18 cellular contexts compared by ENCODE assay signal in the genomic region with DNA sequence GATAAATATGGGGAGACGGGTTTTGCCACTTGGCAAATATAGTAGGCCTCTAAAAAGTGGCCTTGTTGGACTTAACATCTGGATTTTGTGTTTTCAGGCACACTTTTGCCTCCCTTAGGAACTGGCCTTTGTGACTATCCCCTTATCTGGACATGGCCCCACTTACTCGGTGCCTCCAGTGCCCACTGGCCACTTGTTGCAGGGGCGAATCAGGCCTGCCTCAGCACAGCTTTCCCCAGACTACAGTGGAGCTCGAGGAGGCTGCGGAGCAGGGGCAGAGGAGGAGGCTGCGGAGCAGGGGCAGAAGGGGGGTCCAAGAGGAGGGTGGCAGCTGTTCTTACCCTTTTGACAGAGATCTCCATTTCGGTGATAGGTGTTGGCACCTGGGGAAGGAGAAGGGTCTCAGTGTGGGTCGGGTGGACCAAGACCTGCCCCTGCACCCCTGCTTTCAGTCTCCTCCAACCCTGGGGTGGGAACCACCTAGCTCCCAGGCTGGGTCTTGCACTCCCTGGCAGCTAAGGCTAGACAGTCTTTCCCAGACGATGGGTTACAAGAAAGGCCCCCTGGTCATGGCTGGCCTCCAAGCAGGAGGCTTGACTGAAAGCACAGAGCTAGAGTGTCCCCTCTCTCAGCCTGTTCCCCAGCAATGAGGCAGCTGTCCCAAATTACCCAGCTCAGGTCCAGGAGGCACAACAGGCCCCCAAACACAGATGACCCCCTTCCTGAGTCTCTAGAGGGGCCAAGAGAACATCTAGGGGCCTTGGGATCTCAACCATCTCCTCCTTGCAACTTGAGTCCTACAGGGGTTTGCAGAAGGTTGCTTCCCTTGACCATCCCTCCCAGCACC. TPM values are rescaled to one million over a fixed set of nuclear protein-coding genes. Genes with fewer than 3 reads are reported as not detected.
A peak's percentile ranks its signal among the peaks of the same experiment; 100 is the strongest.
DNase-seq lines count a peak whose midpoint lies in the region; ATAC-seq and TF ChIP-seq lines count a peak whose summit lies in the region.
"Had no signal": no experiment of that assay in that cellular context is flagged by ENCODE, and none has a peak within 500 bp of the region (broad histone marks: within the 10 kb centered on the region; RNA-seq: fewer than 3 reads in every experiment).

No MANE protein-coding gene starts in this region.

- intact Hi-C loops in cardiac septum (cut with DNase I): no loop called here
- intact Hi-C loops in left cardiac atrium (cut with DNase I): no loop called here
- intact Hi-C loops in PC-3 (cut with micrococcal nuclease): no loop called here

- H2AFZ ChIP-seq in osteoblast (ENCODE audit: low read length) (no peak overlapping the region), PC-3 (ENCODE audit: low read length) (no peak overlapping the region)
- H2AFZ ChIP-seq: GM23338 had no signal

- no peaks in the 10 kb centered on the region for H3K27me3 Mint-ChIP-seq in endodermal cell (ENCODE audit: insufficient read depth)

- CTCF ChIA-PET in PC-3 (lab: Charles Lee): no interaction called here

- peaks cover 7% of the 10 kb centered on the region for H3K4me1 Mint-ChIP-seq in endodermal cell

- H3K79me2 ChIP-seq in osteoblast (ENCODE audit: insufficient read depth, low read length): no peaks in the 10 kb centered on the region
- H3K79me2 ChIP-seq in PC-3 (ENCODE audit: low read length): no peaks in the 10 kb centered on the region

- no peak overlapping the region for H3K9ac ChIP-seq in endodermal cell (ENCODE audit: extremely low read depth, low read length, poor library complexity, severe bottlenecking)
- H3K9ac ChIP-seq in PC-3 (ENCODE audit: low read length): no peak overlapping the region
- H3K9ac ChIP-seq: BLaER1 had no signal

- H3K36me3 ChIP-seq in endodermal cell (ENCODE audit: control insufficient read depth, insufficient read depth, low read length) (no peaks in the 10 kb centered on the region), osteoblast (ENCODE audit: insufficient read depth, low read length) (no peaks in the 10 kb centered on the region), PC-3 (ENCODE audit: low read depth, low read length) (no peaks in the 10 kb centered on the region)
- H3K36me3 ChIP-seq: BLaER1 had no signal

- H3K27ac Mint-ChIP-seq in endodermal cell: no peak overlapping the region
- H3K27ac Mint-ChIP-seq: GM23338 had no signal

- H3K9me3 Mint-ChIP-seq in endodermal cell: no peaks in the 10 kb centered on the region
- H3K9me3 Mint-ChIP-seq: GM23338 had no signal

- 88 to 90% methylated on average over 5 to 9 of the region's 9 CpGs for whole genome bisulfite sequencing in endodermal cell (ENCODE audit: insufficient coverage in 1 of 2, insufficient read length in 1 of 2), 2 experiments

- TF ChIP-seq CTCF in endodermal cell (conservative IDR thresholded peaks at IDR 0.05): no peak
- TF ChIP-seq CTCF in osteoblast (IDR thresholded peaks at IDR 0.05; ENCODE audit: extremely low read depth, low read depth, low read length): no peak
- no peak for TF ChIP-seq CTCF in PC-3 (conservative IDR thresholded peaks at IDR 0.05; ENCODE audit: low read depth, low read length)

- no peaks in the 10 kb centered on the region for H4K20me1 ChIP-seq in osteoblast (ENCODE audit: insufficient read depth, low read length)
- no peaks in the 10 kb centered on the region for H4K20me1 ChIP-seq in PC-3 (ENCODE audit: low read length)

- H3K9me3 ChIP-seq in endodermal cell (ENCODE audit: control insufficient read depth, low read length) (no peaks in the 10 kb centered on the region), osteoblast (ENCODE audit: low read depth, low read length) (no peaks in the 10 kb centered on the region), PC-3 (ENCODE audit: low read length) (no peaks in the 10 kb centered on the region)
- H3K9me3 ChIP-seq: BLaER1 had no signal

- ATAC-seq in left cardiac atrium: no peak
- ATAC-seq in PC-3: no peak
- ATAC-seq in HG03378 (IDR thresholded peaks at IDR 0.05; ENCODE audit: unreplicated experiment): no peak
- ATAC-seq: GM23338, K562 had no signal

- no peak overlapping the region for H3K4me3 Mint-ChIP-seq in endodermal cell
- H3K4me3 Mint-ChIP-seq: GM23338 had no signal

- H3K4me3 ChIP-seq in endodermal cell (ENCODE audit: low read length) (no peak overlapping the region), osteoblast (ENCODE audit: insufficient read depth, low read length) (no peak overlapping the region), PC-3 (ENCODE audit: low read length) (no peak overlapping the region)
- H3K4me3 ChIP-seq: BLaER1, GM23338, K562 had no signal

- POLR2A ChIA-PET in PC-3 (lab: Charles Lee; ENCODE audit: unreplicated experiment): no interaction called here

- no TSS peak for BruUV-seq in PC-3 (replicated peaks; lab: Mats Ljungman, UMichigan)

- no peaks in the 10 kb centered on the region for H3F3A ChIP-seq in PC-3 (ENCODE audit: low read length, unreplicated experiment)

- H3K4me1 ChIP-seq in endodermal cell (ENCODE audit: control insufficient read depth, insufficient read depth, low read length) (no peaks in the 10 kb centered on the region), osteoblast (ENCODE audit: insufficient read depth, low read length) (no peaks in the 10 kb centered on the region), PC-3 (ENCODE audit: insufficient read depth, low read length) (peaks cover 11% of the 10 kb centered on the region)

- no peaks in the 10 kb centered on the region for H3K36me3 Mint-ChIP-seq in endodermal cell (ENCODE audit: low read depth)

- H3K27ac ChIP-seq in endodermal cell (ENCODE audit: low read depth, low read length): no peak overlapping the region
- no peak overlapping the region for H3K27ac ChIP-seq in osteoblast (ENCODE audit: low read depth, low read length)
- no peak overlapping the region for H3K27ac ChIP-seq in PC-3 (ENCODE audit: low read length)
- H3K27ac ChIP-seq: BLaER1 had no signal

- DNase-seq in cardiac septum (ENCODE audit: low spot score) (peak; percentile 72), left cardiac atrium (no peak), endodermal cell (peak; percentile 24), osteoblast (ENCODE audit: insufficient read length, low spot score, missing footprints) (peak; percentile 83), PC-3 (no peak), NCI-H1105 (lab: John Stamatoyannopoulos, UW) (no peak)
- DNase-seq: NCI-H1694 treated with DMSO at 0.1 percent for 48 hours; NCI-H2107; NCI-H510A; NCI-H748 treated with DMSO at 0.1 percent for 48 hours; NK-92 treated with Interleukin-12 subunit alpha and Interleukin-12 subunit beta, amount 100 ng/mL, for 24 hours; SHP77 had no signal

- H3K9me2 ChIP-seq in PC-3 (replicated peaks; ENCODE audit: low read length): no peaks in the 10 kb centered on the region

- H3K27me3 ChIP-seq in endodermal cell (ENCODE audit: control insufficient read depth, insufficient read depth, low read length, poor library complexity, severe bottlenecking) (no peaks in the 10 kb centered on the region), osteoblast (ENCODE audit: insufficient read depth, low read length) (peaks cover 9% of the 10 kb centered on the region), PC-3 (ENCODE audit: low read length) (no peaks in the 10 kb centered on the region)

- H3K4me2 ChIP-seq in osteoblast (ENCODE audit: insufficient read depth, low read length) (no peak overlapping the region), PC-3 (ENCODE audit: low read length) (no peak overlapping the region)
- H3K4me2 ChIP-seq: BLaER1, GM23338 had no signal

RNA-seq across cellular contexts. Expression of gene SEMA3G, which starts 6.1 kb away (rescaled TPM):
- 15.3 TPM for total RNA-seq in cardiac septum
- total RNA-seq in left cardiac atrium: 10 to 100 TPM; 13.7 to 19.9 TPM
- 1 to 10 TPM; 2.5 to 8.6 TPM for total RNA-seq in endodermal cell
- polyA plus RNA-seq in endodermal cell (2013, experiment 1 of 2): 1.9 TPM
- polyA plus RNA-seq in endodermal cell (2013, experiment 2 of 2): 1.5 TPM
- under 0.01 TPM in 1 of 2 replicates, not detected in the other for total RNA-seq in osteoblast
- 0.77 and 1.6 TPM in 2 replicates for total RNA-seq in PC-3 (2014; rRNA removed)
- total RNA-seq: A673, OCI-LY7 had no signal
- polyA plus RNA-seq: K562 had no signal

RNA-seq across cellular contexts. Expression of gene TNNC1, which starts 15.0 kb away (rescaled TPM):
- 8,054 TPM for total RNA-seq in cardiac septum
- total RNA-seq in left cardiac atrium: 1,000 to 10,000 TPM; 2,841 to 3,233 TPM
- 10 to 100 TPM; 44.8 to 64.6 TPM for total RNA-seq in endodermal cell
- polyA plus RNA-seq in endodermal cell (2013, experiment 1 of 2): 30.4 TPM
- polyA plus RNA-seq in endodermal cell (2013, experiment 2 of 2): 36.1 TPM
- total RNA-seq in osteoblast: 0.29 and 0.36 TPM in 2 replicates
- total RNA-seq in PC-3 (2014; rRNA removed): 1.9 and 4.9 TPM in 2 replicates
- total RNA-seq: A673 had no signal

RNA-seq across cellular contexts. Expression of gene NISCH, which starts 16.6 kb away (rescaled TPM):
- total RNA-seq in cardiac septum (59.1 TPM), left cardiac atrium (10 to 100 TPM; 45.9 to 49.0 TPM), endodermal cell (100 to 1,000 TPM; 151 to 156 TPM), osteoblast (72.2 and 83.2 TPM in 2 replicates), PC-3 (2014; rRNA removed) (60.4 and 65.3 TPM in 2 replicates)
- polyA plus RNA-seq in endodermal cell (2013, experiment 1 of 2): 124 TPM
- polyA plus RNA-seq in endodermal cell (2013, experiment 2 of 2): 99.4 TPM

RNA-seq across cellular contexts. Expression of gene PHF7, which starts 28.3 kb away (rescaled TPM):
- total RNA-seq in cardiac septum (17.5 TPM), left cardiac atrium (10 to 100 TPM; 13.1 to 16.0 TPM), endodermal cell (10 to 100 TPM; 10.9 to 12.7 TPM), osteoblast (8.8 and 10.9 TPM in 2 replicates), PC-3 (2014; rRNA removed) (7.3 and 8.5 TPM in 2 replicates)
- polyA plus RNA-seq in endodermal cell (2013, experiment 1 of 2): 15.3 TPM
- 17.0 TPM for polyA plus RNA-seq in endodermal cell (2013, experiment 2 of 2)

RNA-seq across cellular contexts. Expression of gene BAP1, which starts 29.0 kb away (rescaled TPM):
- 53.0 TPM for total RNA-seq in cardiac septum
- 10 to 100 TPM; 52.6 to 62.4 TPM for total RNA-seq in left cardiac atrium
- total RNA-seq in endodermal cell: 100 to 1,000 TPM in 1 of 2 donors, 10 to 100 TPM in 1; 94.5 to 100 TPM
- polyA plus RNA-seq in endodermal cell (2013, experiment 1 of 2): 80.1 TPM
- polyA plus RNA-seq in endodermal cell (2013, experiment 2 of 2): 71.0 TPM
- 65.4 and 72.4 TPM in 2 replicates for total RNA-seq in osteoblast
- total RNA-seq in PC-3 (2014; rRNA removed): 103 and 108 TPM in 2 replicates

Comparison
In these comparisons a context has a peak if more than half of its experiments do, and no peak if none do; other contexts are left out.
1. DNase-seq: peak in cardiac septum (single experiment), endodermal cell (single experiment) and osteoblast (single experiment); none in left cardiac atrium (single experiment), PC-3 (single experiment) and NCI-H1105 (single experiment).
2. RNA of gene TNNC1, which starts 15.0 kb away (total RNA-seq): 8,054 TPM in cardiac septum (single experiment) and 2,841 to 3,233 TPM in left cardiac atrium; 44.8 to 64.6 TPM in endodermal cell, 1.9 to 4.9 TPM in PC-3 and 0.29 to 0.36 TPM in osteoblast; every median in the first group is over 10 times any median in the second.